12 cellular contexts compared by ENCODE assay signal in genomic region chr13:73898899-73899298, GRCh38.
DNase-seq lines count a peak whose midpoint lies in the region; ATAC-seq and TF ChIP-seq lines count a peak whose summit lies in the region.
"Had no signal": no experiment of that assay in that cellular context is flagged by ENCODE, and none has a peak within 500 bp of the region (broad histone marks: within the 10 kb centered on the region; RNA-seq: fewer than 3 reads in every experiment).

No MANE protein-coding gene starts in this region.

- H3K27ac Mint-ChIP-seq in CD8-positive, alpha-beta memory T cell: peak overlapping the region in 5 of 8 donors; percentile 3 to 63 (median 23)
- H3K27ac Mint-ChIP-seq in activated CD8-positive, alpha-beta T cell treated with anti-CD3 and anti-CD28 coated beads for 36 hours: no peak overlapping the region

- peaks cover 0 to 3% (median 0%) of the 10 kb centered on the region in 5 donors for H3K9me3 Mint-ChIP-seq in CD8-positive, alpha-beta memory T cell
- H3K9me3 Mint-ChIP-seq in activated CD8-positive, alpha-beta T cell treated with anti-CD3 and anti-CD28 coated beads for 36 hours: peaks cover 3% of the 10 kb centered on the region

- WGBS in neuronal stem cell (ENCODE audit: extremely low coverage in 2 of 2, insufficient read length in 2 of 2, insufficient replicate concordance in 1 of 2), 2 donors: no CpG with 5 or more reads among the region's 2 CpGs
- 95 to 100% (median 98%) methylated on average over 2 of the region's 2 CpGs for WGBS in stomach, 5 donors
- 97 to 98% methylated on average over 2 of the region's 2 CpGs for WGBS in heart right ventricle, 2 donors

- no peak overlapping the region for H2BK5ac ChIP-seq in neuronal stem cell (ENCODE audit: low read length)

- DNase-seq in CD8-positive, alpha-beta memory T cell: no peak
- DNase-seq in NCI-H69 (lab: John Stamatoyannopoulos, UW) (peak; percentile 38), neuronal stem cell (ENCODE audit: low spot score) (no peak), stomach (no peak), heart right ventricle (no peak), DMS153 treated with DMSO at 0.1 percent for 48 hours (lab: John Stamatoyannopoulos, UW; ENCODE audit: unreplicated experiment) (no peak)
- no peak for DNase-seq in activated CD8-positive, alpha-beta T cell treated with anti-CD3 and anti-CD28 coated beads for 36 hours
- DNase-seq: 8988T, HCEC 1CT, IMR-90 had no signal

- H3K4me1 ChIP-seq in BLaER1 (peaks cover 24% of the 10 kb centered on the region), neuronal stem cell (ENCODE audit: control insufficient read depth in 2 of 2, insufficient read depth in 1 of 2, low read depth in 1 of 2, low read length in 2 of 2) (peaks cover 0 to 2% of the 10 kb centered on the region in 2 donors), stomach (no peaks in the 10 kb centered on the region), heart right ventricle (peaks cover 0 to 15% (median 0%) of the 10 kb centered on the region in 9 donors)
- no peaks in the 10 kb centered on the region for H3K4me1 ChIP-seq in CD8-positive, alpha-beta memory T cell (ENCODE audit: insufficient read depth, low read length)

- no peak for TF ChIP-seq POLR2A in stomach (IDR thresholded peaks at IDR 0.05)

- H2AFZ ChIP-seq in neuronal stem cell (ENCODE audit: low read length): no peak overlapping the region

- H3K4ac ChIP-seq in neuronal stem cell (ENCODE audit: low read length): no peak overlapping the region

- no peak overlapping the region for H2AK5ac ChIP-seq in neuronal stem cell (ENCODE audit: low read depth, low read length)

- ATAC-seq in activated CD8-positive, alpha-beta T cell treated with anti-CD3 and anti-CD28 coated beads for 36 hours: no peak
- no peak for ATAC-seq in heart right ventricle

- H3K4me1 Mint-ChIP-seq in CD8-positive, alpha-beta memory T cell: peaks cover 54 to 94% (median 85%) of the 10 kb centered on the region in 3 donors
- peaks cover 39% of the 10 kb centered on the region for H3K4me1 Mint-ChIP-seq in activated CD8-positive, alpha-beta T cell treated with anti-CD3 and anti-CD28 coated beads for 36 hours (ENCODE audit: low read depth)

- 0 out of 2 replicates have a peak overlapping the region, but pooled peaks have one; percentile 11 for H3K4me3 ChIP-seq in BLaER1
- H3K4me3 ChIP-seq in CD8-positive, alpha-beta memory T cell (ENCODE audit: low read length): no peak overlapping the region
- no peak overlapping the region for H3K4me3 ChIP-seq in neuronal stem cell (ENCODE audit: low read length in 2 of 2)
- no peak overlapping the region for H3K4me3 ChIP-seq in stomach
- H3K4me3 ChIP-seq in heart right ventricle: no peak overlapping the region

- no peaks in the 10 kb centered on the region for H3K79me1 ChIP-seq in neuronal stem cell (ENCODE audit: low read depth, low read length)

- no peak for TF ChIP-seq CTCF in activated CD8-positive, alpha-beta T cell treated with anti-CD3 and anti-CD28 coated beads for 36 hours (IDR thresholded peaks at IDR 0.05)
- TF ChIP-seq CTCF in stomach (IDR thresholded peaks at IDR 0.05) (no peak), heart right ventricle (IDR thresholded peaks at IDR 0.05) (no peak)

- H3K9ac ChIP-seq in BLaER1: no peak overlapping the region
- no peak overlapping the region for H3K9ac ChIP-seq in neuronal stem cell (ENCODE audit: low read depth, low read length, poor library complexity)

- H2BK12ac ChIP-seq in neuronal stem cell (ENCODE audit: low read length): no peak overlapping the region

- peaks cover 6% of the 10 kb centered on the region; the same call in 1 of the 2 replicates for H3K36me3 ChIP-seq in BLaER1
- H3K36me3 ChIP-seq in CD8-positive, alpha-beta memory T cell (ENCODE audit: insufficient read depth, low read length): no peaks in the 10 kb centered on the region
- no peaks in the 10 kb centered on the region for H3K36me3 ChIP-seq in neuronal stem cell (replicated peaks in 1 of 2; ENCODE audit: control insufficient read depth in 2 of 2, insufficient read depth in 2 of 2, low read length in 2 of 2)
- H3K36me3 ChIP-seq in stomach: no peaks in the 10 kb centered on the region
- H3K36me3 ChIP-seq in heart right ventricle: no peaks in the 10 kb centered on the region

- peak overlapping the region; percentile 38 for H3K14ac ChIP-seq in neuronal stem cell (ENCODE audit: low read length)

- no peaks in the 10 kb centered on the region for H3K9me3 ChIP-seq in BLaER1
- no peaks in the 10 kb centered on the region for H3K9me3 ChIP-seq in CD8-positive, alpha-beta memory T cell (ENCODE audit: low read length)
- H3K9me3 ChIP-seq in neuronal stem cell (replicated peaks in 1 of 2; ENCODE audit: control insufficient read depth in 2 of 2, insufficient read depth in 1 of 2, low read depth in 1 of 2, low read length in 2 of 2): no peaks in the 10 kb centered on the region
- H3K9me3 ChIP-seq in stomach: no peaks in the 10 kb centered on the region
- H3K9me3 ChIP-seq in heart right ventricle: peaks cover 0 to 6% (median 0%) of the 10 kb centered on the region in 11 donors

- H3K18ac ChIP-seq in neuronal stem cell (ENCODE audit: low read length): no peak overlapping the region

- intact Hi-C loops in activated CD8-positive, alpha-beta T cell treated with anti-CD3 and anti-CD28 coated beads for 36 hours (cut with micrococcal nuclease): no loop called here
- intact Hi-C loops in stomach (cut with DNase I; ENCODE audit: low total_unique reads) (no loop called here), heart right ventricle (cut with DNase I) (no loop called here)

- TF ChIP-seq EP300 in stomach (IDR thresholded peaks at IDR 0.05): no peak

- no peak overlapping the region for H3K23ac ChIP-seq in neuronal stem cell (ENCODE audit: low read depth, low read length, poor library complexity)

- peak overlapping the region; percentile 76 for H3K4me2 ChIP-seq in BLaER1
- H3K4me2 ChIP-seq in neuronal stem cell (ENCODE audit: insufficient read depth, low read length, poor library complexity, severe bottlenecking): no peak overlapping the region

- CTCF ChIA-PET in CD8-positive, alpha-beta memory T cell (lab: Charles Lee): no interaction called here
- CTCF ChIA-PET in activated CD8-positive, alpha-beta T cell treated with anti-CD3 and anti-CD28 coated beads for 36 hours (lab: Charles Lee): interaction anchor here (1.5 kb wide), 1 partner anchor 41 kb away, joined by 3 read pairs; no protein-coding TSS in a partner anchor

- H3K4me3 Mint-ChIP-seq in CD8-positive, alpha-beta memory T cell: no peak overlapping the region
- H3K4me3 Mint-ChIP-seq in activated CD8-positive, alpha-beta T cell treated with anti-CD3 and anti-CD28 coated beads for 36 hours: no peak overlapping the region

- H3K27ac ChIP-seq in BLaER1 (peak overlapping the region; percentile 29; the same call in 1 of the 2 replicates), neuronal stem cell (replicated peaks; ENCODE audit: low read length) (no peak overlapping the region), stomach (no peak overlapping the region), heart right ventricle (no peak overlapping the region)
- H3K27ac ChIP-seq in CD8-positive, alpha-beta memory T cell (ENCODE audit: low read depth, low read length): no peak overlapping the region
- H3K27ac ChIP-seq: C4-2B had no signal

- H2BK15ac ChIP-seq in neuronal stem cell (ENCODE audit: low read length): no peak overlapping the region

- H4K20me1 ChIP-seq in BLaER1: peaks cover 6% of the 10 kb centered on the region; the same call in 1 of the 2 replicates

- H3K27me3 ChIP-seq in BLaER1: no peaks in the 10 kb centered on the region
- no peaks in the 10 kb centered on the region for H3K27me3 ChIP-seq in CD8-positive, alpha-beta memory T cell (ENCODE audit: insufficient read depth, low read length, poor library complexity, severe bottlenecking)
- H3K27me3 ChIP-seq in neuronal stem cell (ENCODE audit: control insufficient read depth in 3 of 3, insufficient read depth in 3 of 3, low read depth in 1 of 3, low read length in 3 of 3): no peaks in the 10 kb centered on the region
- H3K27me3 ChIP-seq in stomach: no peaks in the 10 kb centered on the region
- no peaks in the 10 kb centered on the region for H3K27me3 ChIP-seq in heart right ventricle

- H3K27me3 Mint-ChIP-seq in CD8-positive, alpha-beta memory T cell: no peaks in the 10 kb centered on the region
- no peaks in the 10 kb centered on the region for H3K27me3 Mint-ChIP-seq in activated CD8-positive, alpha-beta T cell treated with anti-CD3 and anti-CD28 coated beads for 36 hours

- peaks cover 7 to 42% (median 9%) of the 10 kb centered on the region in 3 donors for H3K36me3 Mint-ChIP-seq in CD8-positive, alpha-beta memory T cell
- peaks cover 14% of the 10 kb centered on the region for H3K36me3 Mint-ChIP-seq in activated CD8-positive, alpha-beta T cell treated with anti-CD3 and anti-CD28 coated beads for 36 hours (ENCODE audit: low read depth)

- POLR2A ChIA-PET in CD8-positive, alpha-beta memory T cell (lab: Charles Lee): no interaction called here
- POLR2A ChIA-PET in activated CD8-positive, alpha-beta T cell treated with anti-CD3 and anti-CD28 coated beads for 36 hours (lab: Charles Lee): no interaction called here

- no peak overlapping the region for H2BK120ac ChIP-seq in neuronal stem cell (ENCODE audit: low read depth, low read length)

- H4K91ac ChIP-seq in neuronal stem cell (ENCODE audit: low read depth, low read length, poor library complexity): peak overlapping the region; percentile 64

- no peak overlapping the region for H4K8ac ChIP-seq in neuronal stem cell (ENCODE audit: low read depth, low read length)
